In genomic region chr22:35257002-35257320, GRCh38 we compare ENCODE assay signal across 8 cellular contexts. TPM values are rescaled to one million over a fixed set of nuclear protein-coding genes. Genes with fewer than 3 reads are reported as not detected.
DNase-seq lines count a peak whose midpoint lies in the region; ATAC-seq and TF ChIP-seq lines count a peak whose summit lies in the region.

No MANE protein-coding gene starts in this region.

- no peak overlapping the region for H3K27ac ChIP-seq in CD8-positive, alpha-beta memory T cell (ENCODE audit: low read depth, low read length)
- H3K27ac ChIP-seq in HEK293 (ENCODE audit: extremely low read depth, low read depth, low read length) (peak overlapping the region; percentile 94), iPS DF 6.9 (ENCODE audit: low read length) (no peak overlapping the region), stomach (peak overlapping the region in 4 of 5 donors; percentile 91 to 99 (median 96))

- peak overlapping the region; percentile 52 for H3K4me3 ChIP-seq in CD8-positive, alpha-beta memory T cell (ENCODE audit: low read length)
- peak overlapping the region; percentile 82 for H3K4me3 ChIP-seq in HEK293 (ENCODE audit: low read depth, low read length)
- H3K4me3 ChIP-seq in iPS DF 6.9 (ENCODE audit: low read length): peak overlapping the region; percentile 99; the same call in 1 of the 2 replicates
- peak overlapping the region; percentile 73 to 93 (median 86) for H3K4me3 ChIP-seq in stomach

- intact Hi-C loops in stomach (cut with DNase I; ENCODE audit: low total_unique reads): no loop called here

- no peak for DNase-seq in CD8-positive, alpha-beta memory T cell
- DNase-seq in T-helper 2 cell treated with Interferon-gamma antibody and Interleukin-4, amounts not matched to agents 5 μg/mL and 100 μg/mL, for 36 hours (ENCODE audit: low spot score): no peak
- DNase-seq in iPS DF 6.9 (ENCODE audit: low read depth, low spot score): no peak
- DNase-seq in stomach: no peak
- DNase-seq in D341Med (ENCODE audit: low spot score): no peak

- TF ChIP-seq CTCF in HEK293 (tag by site-specific recombination; IDR thresholded peaks at IDR 0.05): no peak
- TF ChIP-seq CTCF in stomach (IDR thresholded peaks at IDR 0.05): no peak

- ATAC-seq in GM21529 (IDR thresholded peaks at IDR 0.05; ENCODE audit: unreplicated experiment) (no peak), GM21515 (IDR thresholded peaks at IDR 0.05; ENCODE audit: unreplicated experiment) (no peak)

- no CpG with 5 or more reads among the region's 3 CpGs for WGBS in iPS DF 6.9 (ENCODE audit: insufficient coverage, insufficient read length)
- WGBS in stomach, 5 donors: 0 to 4% (median 2%) methylated on average over 3 of the region's 3 CpGs

- peaks cover 2 to 3% of the 10 kb centered on the region in 2 donors for H3K27me3 Mint-ChIP-seq in CD8-positive, alpha-beta memory T cell
- H3K27me3 Mint-ChIP-seq in T-helper 2 cell treated with Interferon-gamma antibody and Interleukin-4, amounts not matched to agents 5 μg/mL and 100 μg/mL, for 36 hours (ENCODE audit: low read depth): no peaks in the 10 kb centered on the region

- H3K4me1 Mint-ChIP-seq in CD8-positive, alpha-beta memory T cell: peaks cover 25 to 36% (median 32%) of the 10 kb centered on the region in 3 donors
- H3K4me1 Mint-ChIP-seq in T-helper 2 cell treated with Interferon-gamma antibody and Interleukin-4, amounts not matched to agents 5 μg/mL and 100 μg/mL, for 36 hours (ENCODE audit: low read depth): peaks cover 32% of the 10 kb centered on the region

- peak overlapping the region; percentile 94 to 97 (median 96) for H3K27ac Mint-ChIP-seq in CD8-positive, alpha-beta memory T cell
- H3K27ac Mint-ChIP-seq in T-helper 2 cell treated with Interferon-gamma antibody and Interleukin-4, amounts not matched to agents 5 μg/mL and 100 μg/mL, for 36 hours: peak overlapping the region; percentile 94

- TF ChIP-seq EP300 in stomach (IDR thresholded peaks at IDR 0.05): no peak

- H3K4me3 Mint-ChIP-seq in CD8-positive, alpha-beta memory T cell: peak overlapping the region; percentile 91 to 95 (median 93)
- H3K4me3 Mint-ChIP-seq in T-helper 2 cell treated with Interferon-gamma antibody and Interleukin-4, amounts not matched to agents 5 μg/mL and 100 μg/mL, for 36 hours: peak overlapping the region; percentile 84

- peaks cover 16% of the 10 kb centered on the region for H3K4me1 ChIP-seq in CD8-positive, alpha-beta memory T cell (ENCODE audit: insufficient read depth, low read length)
- H3K4me1 ChIP-seq in HEK293 (ENCODE audit: control insufficient read depth, insufficient read depth, low read length): no peaks in the 10 kb centered on the region
- no peaks in the 10 kb centered on the region for H3K4me1 ChIP-seq in iPS DF 6.9 (ENCODE audit: control insufficient read depth, insufficient read depth, low read length)
- H3K4me1 ChIP-seq in stomach: peaks cover 10 to 30% (median 22%) of the 10 kb centered on the region in 4 donors

- H3K9me3 ChIP-seq in CD8-positive, alpha-beta memory T cell (ENCODE audit: low read length): no peaks in the 10 kb centered on the region
- no peaks in the 10 kb centered on the region for H3K9me3 ChIP-seq in HEK293 (ENCODE audit: control insufficient read depth, insufficient read depth, low read depth, low read length)
- no peaks in the 10 kb centered on the region for H3K9me3 ChIP-seq in iPS DF 6.9 (ENCODE audit: control insufficient read depth, insufficient read depth, low read length)
- no peaks in the 10 kb centered on the region for H3K9me3 ChIP-seq in stomach

- TF ChIP-seq POLR2A in stomach (IDR thresholded peaks at IDR 0.05): no peak

- POLR2A ChIA-PET in CD8-positive, alpha-beta memory T cell (lab: Charles Lee): interaction anchor here (0.6 to 3.5 kb wide), 3 partner anchors 43 to 1448 kb away, joined by 5 to 22 read pairs (median 5); partner anchors contain the start of gene TOM1
- POLR2A ChIA-PET in HEK293 (lab: Yijun Ruan, JAX): interaction anchor here (0.5 to 1.7 kb wide), 3 partner anchors 9 to 1503 kb away, joined by 4 to 7 read pairs (median 4); partner anchors contain the start of gene TOM1

- no peaks in the 10 kb centered on the region for H3K36me3 ChIP-seq in CD8-positive, alpha-beta memory T cell (ENCODE audit: insufficient read depth, low read length)
- peaks cover 4 to 22% of the 10 kb centered on the region in 2 experiments for H3K36me3 ChIP-seq in HEK293 (ENCODE audit: control insufficient read depth in 2 of 2, insufficient read depth in 1 of 2, low read length in 2 of 2)
- no peaks in the 10 kb centered on the region for H3K36me3 ChIP-seq in iPS DF 6.9 (ENCODE audit: control insufficient read depth, insufficient read depth, low read length)
- H3K36me3 ChIP-seq in stomach: peaks cover 0 to 1% (median under 1%) of the 10 kb centered on the region in 4 donors

- no peaks in the 10 kb centered on the region for H3K9me3 Mint-ChIP-seq in CD8-positive, alpha-beta memory T cell
- H3K9me3 Mint-ChIP-seq in T-helper 2 cell treated with Interferon-gamma antibody and Interleukin-4, amounts not matched to agents 5 μg/mL and 100 μg/mL, for 36 hours: no peaks in the 10 kb centered on the region

- H3K27me3 ChIP-seq in CD8-positive, alpha-beta memory T cell (ENCODE audit: insufficient read depth, low read length, poor library complexity, severe bottlenecking): no peaks in the 10 kb centered on the region
- H3K27me3 ChIP-seq in iPS DF 6.9 (ENCODE audit: control insufficient read depth, insufficient read depth, low read length): no peaks in the 10 kb centered on the region
- no peaks in the 10 kb centered on the region for H3K27me3 ChIP-seq in stomach

- CTCF ChIA-PET in CD8-positive, alpha-beta memory T cell (lab: Charles Lee): interaction anchor here (0.6 to 2.2 kb wide), 5 partner anchors 11 to 50 kb away, joined by 3 to 18 read pairs (median 4); partner anchors contain the start of gene TOM1
- CTCF ChIA-PET in HEK293 (lab: Yijun Ruan, JAX): interaction anchor here (3.1 kb wide), 1 partner anchor 26 kb away, joined by 13 read pairs; no protein-coding TSS in a partner anchor

- peaks cover 0 to 8% (median 3%) of the 10 kb centered on the region in 3 donors for H3K36me3 Mint-ChIP-seq in CD8-positive, alpha-beta memory T cell
- peaks cover 19% of the 10 kb centered on the region for H3K36me3 Mint-ChIP-seq in T-helper 2 cell treated with Interferon-gamma antibody and Interleukin-4, amounts not matched to agents 5 μg/mL and 100 μg/mL, for 36 hours (ENCODE audit: low read depth)

TF ChIP-seq in HEK293, 187 proteins besides CTCF, POLR2A, EP300 and RAD21:
- TF ChIP-seq ZSCAN23 (tag by site-specific recombination; IDR thresholded peaks at IDR 0.05) (no peak), ZNF596 (tag by site-specific recombination; IDR thresholded peaks at IDR 0.05) (no peak), SP2 (tag by site-specific recombination; IDR thresholded peaks at IDR 0.05) (no peak), ZNF133 (tag by site-specific recombination; IDR thresholded peaks at IDR 0.05) (no peak), ZNF18 (tag by site-specific recombination; IDR thresholded peaks at IDR 0.05) (no peak), SCRT1 (tag by site-specific recombination; IDR thresholded peaks at IDR 0.05; ENCODE audit: borderline replicate concordance) (0 out of 2 replicates have a peak, but pooled peaks have one; percentile 52), ZNF2 (tag by site-specific recombination; IDR thresholded peaks at IDR 0.05) (no peak)

RNA-seq across cellular contexts. Expression of gene HMGXB4, which starts 0.3 kb away (rescaled TPM):
- 10 to 100 TPM; 35.4 to 35.9 TPM for total RNA-seq in CD8-positive, alpha-beta memory T cell
- polyA plus RNA-seq in CD8-positive, alpha-beta memory T cell: 13.7 TPM
- 10 to 100 TPM; 13.3 to 31.0 (median 17.9) TPM for total RNA-seq in stomach
- 1 to 10 TPM; 4.8 to 8.6 (median 5.9) TPM for polyA plus RNA-seq in stomach

RNA-seq across cellular contexts. Expression of gene TOM1, which starts 42.7 kb away (rescaled TPM):
- 10 to 100 TPM; 15.1 to 17.0 TPM for total RNA-seq in CD8-positive, alpha-beta memory T cell
- polyA plus RNA-seq in CD8-positive, alpha-beta memory T cell: 34.5 TPM
- 100 to 1,000 TPM in 1 of 5 donors, 10 to 100 TPM in 4; 17.3 to 150 (median 51.3) TPM for total RNA-seq in stomach
- 10 to 100 TPM; 29.3 to 32.7 (median 30.1) TPM for polyA plus RNA-seq in stomach

Comparison
In these comparisons a context has a peak if more than half of its experiments do, and no peak if none do; other contexts are left out.
1. H3K27ac ChIP-seq: peak in HEK293 (single experiment) and stomach (4 of 5); none in CD8-positive, alpha-beta memory T cell (single experiment) and iPS DF 6.9 (single experiment).
2. Peak in every context shown above with its lines, with median percentiles within 50 percentile points of each other: H3K4me3 ChIP-seq.